Comparison of ENCODE assay signal across 2 cellular contexts in the genomic region with DNA sequence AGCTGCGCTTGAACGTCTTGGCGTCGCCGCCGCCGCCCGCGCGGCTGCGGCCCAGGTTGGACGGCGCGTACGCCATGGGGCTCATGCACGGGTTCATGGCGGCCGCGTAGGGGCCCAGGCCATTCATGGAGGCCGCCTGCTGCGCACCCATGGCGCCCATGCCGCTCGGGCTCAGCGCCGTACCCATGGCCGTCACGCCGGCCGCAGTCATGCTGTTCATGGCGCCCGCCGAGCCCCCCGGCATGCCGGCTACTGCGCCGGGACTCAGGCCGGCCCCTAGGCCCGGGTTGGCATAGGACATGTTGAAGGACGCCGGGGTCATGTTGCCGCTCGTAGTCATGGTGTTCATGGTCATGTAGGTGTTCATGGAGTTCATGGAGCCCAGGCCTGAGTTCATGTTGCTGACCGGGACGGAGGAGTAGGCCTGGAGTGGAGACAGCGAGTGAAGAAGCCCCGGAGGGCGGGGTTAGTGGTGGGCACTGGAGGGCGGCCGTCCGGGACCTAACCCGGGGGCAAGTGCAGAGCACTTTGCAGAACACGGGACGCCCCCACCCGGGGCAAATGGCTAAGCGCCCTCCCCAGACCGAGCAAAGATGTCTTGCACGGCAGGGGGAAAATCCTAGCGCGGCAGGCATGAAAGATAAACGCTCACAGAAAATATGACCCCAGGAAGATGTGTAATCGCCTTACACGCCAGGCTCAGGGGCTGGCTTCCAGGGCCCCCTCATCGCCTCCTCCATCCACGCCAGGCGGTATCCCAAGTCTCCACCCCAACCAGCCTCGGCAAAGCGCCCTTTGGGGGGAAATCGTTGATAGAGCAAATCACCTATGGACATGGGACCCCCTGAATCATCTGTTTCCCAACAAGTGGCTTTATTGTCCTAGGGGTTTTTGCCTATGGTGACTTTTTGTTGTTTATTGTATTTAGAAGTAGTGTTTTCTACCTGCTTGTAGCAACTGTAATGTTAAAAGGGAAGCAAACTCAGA.
A peak's percentile ranks its signal among the peaks of the same experiment; 100 is the strongest.
TF ChIP-seq lines count a peak whose summit lies in the region.

No MANE protein-coding gene starts in this region.

TF ChIP-seq in IMR-90, 13 proteins besides CTCF, POLR2A, EP300 and RAD21:
- TF ChIP-seq BHLHE40 (IDR thresholded peaks at IDR 0.05; ENCODE audit: low read depth, low read length) (no peak), RFX5 (IDR thresholded peaks at IDR 0.05; ENCODE audit: low read depth, low read length) (no peak), RCOR1 (IDR thresholded peaks at IDR 0.05; ENCODE audit: insufficient replicate concordance, low read length) (no peak), NFE2L2 (IDR thresholded peaks at IDR 0.05; ENCODE audit: low read depth, low read length) (no peak)
- TF ChIP-seq, protein P1, sequence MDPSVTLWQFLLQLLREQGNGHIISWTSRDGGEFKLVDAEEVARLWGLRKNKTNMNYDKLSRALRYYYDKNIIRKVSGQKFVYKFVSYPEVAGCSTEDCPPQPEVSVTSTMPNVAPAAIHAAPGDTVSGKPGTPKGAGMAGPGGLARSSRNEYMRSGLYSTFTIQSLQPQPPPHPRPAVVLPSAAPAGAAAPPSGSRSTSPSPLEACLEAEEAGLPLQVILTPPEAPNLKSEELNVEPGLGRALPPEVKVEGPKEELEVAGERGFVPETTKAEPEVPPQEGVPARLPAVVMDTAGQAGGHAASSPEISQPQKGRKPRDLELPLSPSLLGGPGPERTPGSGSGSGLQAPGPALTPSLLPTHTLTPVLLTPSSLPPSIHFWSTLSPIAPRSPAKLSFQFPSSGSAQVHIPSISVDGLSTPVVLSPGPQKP (IDR thresholded peaks at IDR 0.05; ENCODE audit: borderline replicate concordance, low read depth, low read length), result no peak

TF ChIP-seq in neural cell, 6 proteins besides CTCF, POLR2A, EP300 and RAD21:
- TF ChIP-seq, protein P2, sequence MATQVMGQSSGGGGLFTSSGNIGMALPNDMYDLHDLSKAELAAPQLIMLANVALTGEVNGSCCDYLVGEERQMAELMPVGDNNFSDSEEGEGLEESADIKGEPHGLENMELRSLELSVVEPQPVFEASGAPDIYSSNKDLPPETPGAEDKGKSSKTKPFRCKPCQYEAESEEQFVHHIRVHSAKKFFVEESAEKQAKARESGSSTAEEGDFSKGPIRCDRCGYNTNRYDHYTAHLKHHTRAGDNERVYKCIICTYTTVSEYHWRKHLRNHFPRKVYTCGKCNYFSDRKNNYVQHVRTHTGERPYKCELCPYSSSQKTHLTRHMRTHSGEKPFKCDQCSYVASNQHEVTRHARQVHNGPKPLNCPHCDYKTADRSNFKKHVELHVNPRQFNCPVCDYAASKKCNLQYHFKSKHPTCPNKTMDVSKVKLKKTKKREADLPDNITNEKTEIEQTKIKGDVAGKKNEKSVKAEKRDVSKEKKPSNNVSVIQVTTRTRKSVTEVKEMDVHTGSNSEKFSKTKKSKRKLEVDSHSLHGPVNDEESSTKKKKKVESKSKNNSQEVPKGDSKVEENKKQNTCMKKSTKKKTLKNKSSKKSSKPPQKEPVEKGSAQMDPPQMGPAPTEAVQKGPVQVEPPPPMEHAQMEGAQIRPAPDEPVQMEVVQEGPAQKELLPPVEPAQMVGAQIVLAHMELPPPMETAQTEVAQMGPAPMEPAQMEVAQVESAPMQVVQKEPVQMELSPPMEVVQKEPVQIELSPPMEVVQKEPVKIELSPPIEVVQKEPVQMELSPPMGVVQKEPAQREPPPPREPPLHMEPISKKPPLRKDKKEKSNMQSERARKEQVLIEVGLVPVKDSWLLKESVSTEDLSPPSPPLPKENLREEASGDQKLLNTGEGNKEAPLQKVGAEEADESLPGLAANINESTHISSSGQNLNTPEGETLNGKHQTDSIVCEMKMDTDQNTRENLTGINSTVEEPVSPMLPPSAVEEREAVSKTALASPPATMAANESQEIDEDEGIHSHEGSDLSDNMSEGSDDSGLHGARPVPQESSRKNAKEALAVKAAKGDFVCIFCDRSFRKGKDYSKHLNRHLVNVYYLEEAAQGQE (IDR thresholded peaks at IDR 0.05; ENCODE audit: borderline replicate concordance), result no peak
- TF ChIP-seq MXI1 (conservative IDR thresholded peaks at IDR 0.05; ENCODE audit: poor library complexity, severe bottlenecking) (no peak), POLR2AphosphoS5 (IDR thresholded peaks at IDR 0.05) (peak; percentile 20), TAF1 (IDR thresholded peaks at IDR 0.05; ENCODE audit: low read depth) (no peak), EZH2 (IDR thresholded peaks at IDR 0.05; ENCODE audit: borderline replicate concordance, insufficient read depth, low read length, poor library complexity, severe bottlenecking) (no peak), SMC3 (conservative IDR thresholded peaks at IDR 0.05; ENCODE audit: poor library complexity) (no peak)
